In genomic region chr7:12323415-12323814, GRCh38 we compare ENCODE assay signal across 32 cellular contexts.
DNase-seq lines count a peak whose midpoint lies in the region; ATAC-seq, FAIRE-seq and TF ChIP-seq lines count a peak whose summit lies in the region.
"Had no signal": no experiment of that assay in that cellular context is flagged by ENCODE, and none has a peak within 500 bp of the region (broad histone marks: within the 10 kb centered on the region; RNA-seq: fewer than 3 reads in every experiment).

No MANE protein-coding gene starts in this region.

- H3K4me1 ChIP-seq in HepG2 (ENCODE audit: insufficient read depth, low read length) (no peaks in the 10 kb centered on the region), right lobe of liver (no peaks in the 10 kb centered on the region), OCI-LY3 (ENCODE audit: low read length) (peaks cover 31% of the 10 kb centered on the region)
- H3K4me1 ChIP-seq: lower lobe of right lung, parathyroid adenoma had no signal

- no peak for TF ChIP-seq EP300 in HepG2 (IDR thresholded peaks at IDR 0.05; ENCODE audit: low read depth in 2 of 2, low read length in 2 of 2)
- no peak for TF ChIP-seq EP300 in HepG2 (CRISPR knock-in tag; IDR thresholded peaks at IDR 0.05; ENCODE audit: borderline replicate concordance)

- intact Hi-C loops in HepG2 (cut with micrococcal nuclease; ENCODE audit: unreplicated experiment) (loop anchor here (2.0 to 5.0 kb wide), 2 partner anchors 79 to 486 kb away; no protein-coding TSS in a partner anchor), right lobe of liver (cut with DNase I) (loop anchor here in 1 of 2 donors (5.0 kb wide), 1 partner anchor 256 kb away; no protein-coding TSS in a partner anchor)

- H3K36me3 ChIP-seq in HepG2 (replicated peaks in 1 of 2; ENCODE audit: control insufficient read depth in 1 of 2, insufficient read depth in 2 of 2, low read length in 2 of 2) = no peaks in the 10 kb centered on the region
- H3K36me3 ChIP-seq in right lobe of liver = no peaks in the 10 kb centered on the region
- H3K36me3 ChIP-seq in OCI-LY3 (replicated peaks; ENCODE audit: low read depth, low read length) = no peaks in the 10 kb centered on the region
- H3K36me3 ChIP-seq: lower lobe of right lung had no signal

- no TSS peak for BruUV-seq in HepG2 (replicated peaks; lab: Mats Ljungman, UMichigan)

- WGBS in HepG2 (ENCODE audit: low lambda C conversion rate) = under 1% methylated on average over 10 of the region's 10 CpGs
- WGBS in right lobe of liver (ENCODE audit: insufficient coverage, low coverage, low lambda C conversion rate, missing lambda C conversion rate) = 67% methylated on average over 10 of the region's 10 CpGs

- ATAC-seq in HepG2 (no peak), right lobe of liver (no peak), HG02610 (IDR thresholded peaks at IDR 0.05; ENCODE audit: unreplicated experiment) (peak; percentile 7), GM19452 (IDR thresholded peaks at IDR 0.05; ENCODE audit: unreplicated experiment) (no peak), GM19455 (IDR thresholded peaks at IDR 0.05; ENCODE audit: unreplicated experiment) (no peak)
- ATAC-seq: lower lobe of right lung, mucosa of descending colon, right cardiac atrium, Right ventricle myocardium inferior had no signal

- H3K4me2 ChIP-seq in HepG2 (ENCODE audit: low read depth, low read length) (no peak overlapping the region), OCI-LY3 (ENCODE audit: low read length) (peak overlapping the region; percentile 44)

- H3K9me3 ChIP-seq in HepG2 (ENCODE audit: low read length) (no peaks in the 10 kb centered on the region), right lobe of liver (no peaks in the 10 kb centered on the region), OCI-LY3 (ENCODE audit: insufficient read depth, low read length) (0 out of 2 replicates have a peak, but pooled peaks cover 3% of the 10 kb centered on the region)
- H3K9me3 ChIP-seq: lower lobe of right lung, mucosa of descending colon had no signal

- POLR2A ChIA-PET in HepG2 (lab: Yijun Ruan, JAX) = no interaction called here

- TF ChIP-seq CTCF in HepG2 (CRISPR knock-in tag; IDR thresholded peaks at IDR 0.05) = no peak
- no peak for TF ChIP-seq CTCF in right lobe of liver (IDR thresholded peaks at IDR 0.05)
- no peak for TF ChIP-seq CTCF in OCI-LY3 (IDR thresholded peaks at IDR 0.05; ENCODE audit: low read depth, low read length)
- no peak for TF ChIP-seq CTCF in retinal pigment epithelial cell (conservative IDR thresholded peaks at IDR 0.05; ENCODE audit: low read depth, low read length)

- H3K79me2 ChIP-seq in HepG2 (ENCODE audit: insufficient read depth, low read length) (no peaks in the 10 kb centered on the region), OCI-LY3 (ENCODE audit: low read length) (no peaks in the 10 kb centered on the region)
- H3K79me2 ChIP-seq: parathyroid adenoma had no signal

- FAIRE-seq in HepG2 (lab: Jason Lieb, UNC) = no peak
- FAIRE-seq: A204.1, astrocyte, urothelium cell line had no signal

- H3K4me3 ChIP-seq in HepG2 (replicated peaks in 1 of 3; ENCODE audit: insufficient read depth in 1 of 3, low read depth in 2 of 3, low read length in 3 of 3) (no peak overlapping the region), right lobe of liver (no peak overlapping the region), OCI-LY3 (ENCODE audit: low read length) (peak overlapping the region; percentile 42), retinal pigment epithelial cell (ENCODE audit: low read length) (no peak overlapping the region)
- H3K4me3 ChIP-seq: lower lobe of right lung, mucosa of descending colon had no signal

- no peaks in the 10 kb centered on the region for H3K27me3 ChIP-seq in HepG2 (ENCODE audit: control insufficient read depth in 1 of 2, insufficient read depth in 2 of 2, low read length in 2 of 2)
- no peaks in the 10 kb centered on the region for H3K27me3 ChIP-seq in right lobe of liver
- no peaks in the 10 kb centered on the region for H3K27me3 ChIP-seq in OCI-LY3 (ENCODE audit: low read depth, low read length)

- no peak overlapping the region for H2AFZ ChIP-seq in HepG2 (ENCODE audit: low read length)
- no peak overlapping the region for H2AFZ ChIP-seq in OCI-LY3 (ENCODE audit: low read depth, low read length)
- H2AFZ ChIP-seq: parathyroid adenoma had no signal

- H4K20me1 ChIP-seq in HepG2 (ENCODE audit: insufficient read depth, low read length) = no peaks in the 10 kb centered on the region
- no peaks in the 10 kb centered on the region for H4K20me1 ChIP-seq in OCI-LY3 (ENCODE audit: insufficient read depth, low read length)

- H3K27ac ChIP-seq in HepG2 (ENCODE audit: extremely low read length, insufficient read depth, low read length) (no peak overlapping the region), right lobe of liver (no peak overlapping the region), OCI-LY3 (ENCODE audit: low read length) (peak overlapping the region; percentile 34)
- H3K27ac ChIP-seq: lower lobe of right lung, parathyroid adenoma had no signal

- CTCF ChIA-PET in HepG2 (lab: Yijun Ruan, JAX; ENCODE audit: low intra/inter-chr PET ratio, low total read pairs) = interaction anchor here (1.1 kb wide), 1 partner anchor 79 kb away, joined by 3 read pairs; no protein-coding TSS in a partner anchor

- no peak for TF ChIP-seq POLR2A in HepG2 (IDR thresholded peaks at IDR 0.05; ENCODE audit: insufficient read depth in 1 of 2, low read depth in 2 of 2, low read length in 2 of 2)
- TF ChIP-seq POLR2A in right lobe of liver (IDR thresholded peaks at IDR 0.05) = no peak

- no peak for TF ChIP-seq RAD21 in HepG2 (CRISPR knock-in tag; IDR thresholded peaks at IDR 0.05)

- in situ Hi-C loops in HepG2 (cut with HindIII; ENCODE audit: extremely low pct_ligation_motif_present, low pct_unique_long_range_greater_than_20kb) = loop anchor here (5.0 kb wide), 1 partner anchor 256 kb away; no protein-coding TSS in a partner anchor

- DNase-seq in HepG2 (ENCODE audit: low spot score) (no peak), right lobe of liver (no peak), retinal pigment epithelial cell (ENCODE audit: low read depth) (peak; percentile 10), epidermal melanocyte (ENCODE audit: insufficient read length, low spot score) (no peak)
- DNase-seq: activated CD4-positive, CD25-positive, alpha-beta regulatory T cell; activated CD8-positive, alpha-beta memory T cell treated with anti-CD3 and anti-CD28 coated beads, Interleukin-2, amount 50 U/mL, for 4 hours; activated effector memory CD4-positive, alpha-beta T cell treated with Interleukin-2 at 50 U/mL for 16 hours; activated naive CD8-positive, alpha-beta T cell treated with anti-CD3 and anti-CD28 coated beads for 36 hours; AML-193; CD8-positive, alpha-beta memory T cell; central memory CD4-positive, alpha-beta T cell; DMS79 treated with DMSO at 0.1 percent for 48 hours; HFFc6; Kasumi-1; lower lobe of right lung; mucosa of descending colon; NCI-H1092 treated with DMSO at 0.1 percent for 48 hours; NCI-H2029; NCI-H82; right cardiac atrium; stimulated activated CD4-positive, alpha-beta T cell treated with anti-CD3 and anti-CD28 coated beads, Interleukin-4, amount 100 ng/mL, for 24 hours; stimulated activated naive B cell treated with anti-CD40 and anti-IgM and Interleukin-4, amounts not matched to agents 10 μg/mL and 1 μg/mL and 100 μg/mL, for 72 hours; SW 1271 had no signal

- H3K9ac ChIP-seq in HepG2 (ENCODE audit: insufficient read depth, low read depth, low read length) (no peak overlapping the region), OCI-LY3 (ENCODE audit: low read length) (no peak overlapping the region)
- H3K9ac ChIP-seq: parathyroid adenoma had no signal

TF ChIP-seq in HepG2, 621 proteins besides CTCF, POLR2A, EP300 and RAD21:
- TF ChIP-seq JUND (CRISPR knock-in tag; IDR thresholded peaks at IDR 0.05) = no peak
- peak; percentile 60; the same call in 1 of the 2 replicates for TF ChIP-seq CHD2 (IDR thresholded peaks at IDR 0.05; ENCODE audit: low read depth, low read length)
- no peak for TF ChIP-seq GLI4 (CRISPR knock-in tag; IDR thresholded peaks at IDR 0.05; ENCODE audit: borderline replicate concordance)
- no peak for TF ChIP-seq FOXK1 (CRISPR knock-in tag; IDR thresholded peaks at IDR 0.05; ENCODE audit: borderline replicate concordance, low read depth)
